Comparison of ENCODE assay signal across 2 cellular contexts in the genomic region with DNA sequence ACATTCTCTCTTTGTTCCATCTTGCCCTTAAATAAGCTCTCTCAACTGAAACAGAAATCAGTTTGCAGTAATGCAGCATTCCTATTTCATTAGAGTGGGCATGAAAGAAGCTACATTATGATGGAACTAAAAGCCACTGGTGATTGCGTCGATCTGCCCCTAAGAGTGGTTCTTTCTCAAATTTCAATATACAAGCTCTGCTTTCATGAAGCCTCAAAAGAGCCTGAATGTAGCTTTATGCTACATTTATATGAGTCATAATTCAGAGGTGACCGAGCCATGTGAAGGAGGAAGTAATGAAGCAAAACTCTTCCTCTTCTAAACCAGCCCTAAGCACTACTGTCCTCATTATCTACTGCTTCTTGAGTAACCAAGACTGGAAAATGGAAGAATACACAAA.
TF ChIP-seq lines count a peak whose summit lies in the region.

No MANE protein-coding gene starts in this region.

TF ChIP-seq in endothelial cell of umbilical vein, 7 proteins besides CTCF, POLR2A, EP300 and RAD21:
- TF ChIP-seq GATA2 (IDR thresholded peaks at IDR 0.05; ENCODE audit: insufficient read depth, insufficient read length, low read depth, low read length) (no peak), FOS (IDR thresholded peaks at IDR 0.05; ENCODE audit: borderline replicate concordance, insufficient read depth, low read length) (peak; percentile 6)

TF ChIP-seq in WTC11, 78 proteins besides CTCF, POLR2A, EP300 and RAD21:
- TF ChIP-seq FOXK1 (CRISPR knock-in tag; IDR thresholded peaks at IDR 0.05) (no peak), NFE2L1 (CRISPR knock-in tag; IDR thresholded peaks at IDR 0.05) (no peak), OVOL2 (CRISPR knock-in tag; IDR thresholded peaks at IDR 0.05; ENCODE audit: borderline replicate concordance) (no peak), FOXP1 (CRISPR knock-in tag; IDR thresholded peaks at IDR 0.05; ENCODE audit: borderline replicate concordance) (no peak), ZNF416 (CRISPR knock-in tag; IDR thresholded peaks at IDR 0.05) (no peak), ELF4 (CRISPR knock-in tag; IDR thresholded peaks at IDR 0.05; ENCODE audit: low read depth) (no peak), ETV6 (CRISPR knock-in tag; IDR thresholded peaks at IDR 0.05) (no peak), ZNF396 (CRISPR knock-in tag; IDR thresholded peaks at IDR 0.05; ENCODE audit: borderline replicate concordance) (no peak)
- TF ChIP-seq, protein P1, sequence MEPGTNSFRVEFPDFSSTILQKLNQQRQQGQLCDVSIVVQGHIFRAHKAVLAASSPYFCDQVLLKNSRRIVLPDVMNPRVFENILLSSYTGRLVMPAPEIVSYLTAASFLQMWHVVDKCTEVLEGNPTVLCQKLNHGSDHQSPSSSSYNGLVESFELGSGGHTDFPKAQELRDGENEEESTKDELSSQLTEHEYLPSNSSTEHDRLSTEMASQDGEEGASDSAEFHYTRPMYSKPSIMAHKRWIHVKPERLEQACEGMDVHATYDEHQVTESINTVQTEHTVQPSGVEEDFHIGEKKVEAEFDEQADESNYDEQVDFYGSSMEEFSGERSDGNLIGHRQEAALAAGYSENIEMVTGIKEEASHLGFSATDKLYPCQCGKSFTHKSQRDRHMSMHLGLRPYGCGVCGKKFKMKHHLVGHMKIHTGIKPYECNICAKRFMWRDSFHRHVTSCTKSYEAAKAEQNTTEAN (CRISPR knock-in tag; IDR thresholded peaks at IDR 0.05), result no peak
